20 cellular contexts compared by ENCODE assay signal in genomic region chr4:139540161-139540560, GRCh38.
"Had no signal": no experiment of that assay in that cellular context is flagged by ENCODE, and none has a peak within 500 bp of the region (broad histone marks: within the 10 kb centered on the region; RNA-seq: fewer than 3 reads in every experiment).

No MANE protein-coding gene starts in this region.

- H3K4me3 ChIP-seq: K562, PC-9, SK-N-MC had no signal

- H2AFZ ChIP-seq: PC-9 had no signal

- H3K36me3 ChIP-seq: WERI-Rb-1 had no signal

- H3K4me2 ChIP-seq: PC-9 had no signal

- DNase-seq: activated CD4-positive, alpha-beta memory T cell treated with anti-CD3 and anti-CD28 coated beads, Interleukin-2, amount 10 ng/mL, durations not matched to agents 7 days and 5 days; activated CD4-positive, alpha-beta T cell treated with anti-CD3 and anti-CD28 coated beads for 36 hours; activated CD4-positive, alpha-beta T cell treated with anti-CD3 and anti-CD28 coated beads, Interleukin-2, amount 50 U/mL, for 1 hour; activated CD8-positive, alpha-beta memory T cell treated with anti-CD3 and anti-CD28 coated beads, Interleukin-2, amount 50 U/mL, for 4 hours; activated gamma-delta T cell treated with Interleukin-2 at 50 U/mL for 16 hours; activated naive CD4-positive, alpha-beta T cell treated with anti-CD3 and anti-CD28 coated beads, Interleukin-2, amount 10 ng/mL, durations not matched to agents 7 days and 5 days; activated naive CD8-positive, alpha-beta T cell treated with anti-CD3 and anti-CD28 coated beads, Interleukin-2, amount 10 ng/mL, durations not matched to agents 7 days and 5 days; activated T-cell treated with anti-CD3 and anti-CD28 coated beads, Interleukin-2, amount 50 U/mL, for 72 hours; amniotic stem cell; Kasumi-1; NCI-H1105 treated with DMSO at 0.1 percent for 48 hours; NCI-H1436 treated with DMSO at 0.1 percent for 48 hours; NCI-H187; NCI-H2081; NCI-H510A treated with DMSO at 0.1 percent for 48 hours; PC-9; T-helper 1 cell; WERI-Rb-1 had no signal

- H3K27ac ChIP-seq: PC-9, SK-N-MC, WERI-Rb-1 had no signal
